Comparison of ENCODE assay signal across 7 cellular contexts in the genomic region with DNA sequence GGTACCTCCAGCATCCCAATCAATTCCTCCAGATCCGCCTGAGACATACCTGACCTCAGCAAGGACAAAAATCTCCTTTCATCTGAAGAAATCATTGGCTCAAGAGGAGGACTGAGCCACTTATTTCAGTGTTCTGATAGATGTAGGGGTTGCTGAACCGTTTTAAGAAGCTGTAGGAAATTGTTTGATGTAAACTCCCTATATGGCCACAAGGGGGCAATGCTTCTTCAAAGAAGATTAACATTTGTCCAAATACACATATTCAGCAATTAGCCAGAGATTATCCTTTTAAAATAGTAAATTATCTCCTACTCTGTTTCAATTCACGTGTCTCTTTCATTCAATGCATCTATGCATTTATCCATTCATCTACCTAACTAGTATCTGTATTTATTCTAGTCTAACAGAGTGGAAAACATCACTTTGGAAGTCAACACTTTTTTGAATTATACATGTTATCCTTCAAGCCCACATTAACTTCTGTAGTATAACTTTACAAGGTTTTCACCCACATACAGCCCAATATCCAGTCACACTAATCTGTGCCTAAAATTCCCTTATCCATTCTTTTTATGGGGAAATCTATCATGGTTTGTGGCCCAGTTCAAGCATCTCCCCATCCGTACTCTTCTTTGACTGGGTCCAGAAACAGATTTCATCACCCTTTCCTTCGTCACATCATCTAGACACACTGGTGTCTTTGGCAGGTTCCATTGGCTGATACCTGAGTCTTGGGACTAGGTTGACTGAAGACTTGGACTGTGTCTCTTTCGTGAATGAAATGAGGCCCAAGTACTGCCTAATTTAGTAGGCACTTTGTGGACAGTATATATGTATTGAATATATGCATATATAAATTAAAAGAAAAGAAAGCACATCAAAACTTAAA.
DNase-seq lines count a peak whose midpoint lies in the region; ATAC-seq and TF ChIP-seq lines count a peak whose summit lies in the region.

No MANE protein-coding gene starts in this region.

- H3K27me3 Mint-ChIP-seq in brain: no peaks in the 10 kb centered on the region

- peak; percentile 28 for DNase-seq in DMS53 treated with DMSO at 0.1 percent for 48 hours (lab: John Stamatoyannopoulos, UW; ENCODE audit: unreplicated experiment)
- DNase-seq in HAP-1 (ENCODE audit: low spot score in 2 of 2): peak; percentile 28 to 47
- DNase-seq in NCI-H460 (ENCODE audit: extremely low read depth, low read depth): peak; percentile 59
- DNase-seq in left lung: no peak
- DNase-seq in upper lobe of right lung: no peak
- no peak for DNase-seq in NK-92 (lab: John Stamatoyannopoulos, UW; ENCODE audit: unreplicated experiment)

- H3K27ac ChIP-seq in left lung (no peak overlapping the region), upper lobe of right lung (no peak overlapping the region)

- TF ChIP-seq CTCF in brain (conservative IDR thresholded peaks at IDR 0.05) (peak; percentile 60 to 82), left lung (IDR thresholded peaks at IDR 0.05) (peak; percentile 64 to 66), upper lobe of right lung (IDR thresholded peaks at IDR 0.05) (peak; percentile 78)

- H3K4me3 ChIP-seq in HAP-1 (no peak overlapping the region), left lung (no peak overlapping the region), upper lobe of right lung (no peak overlapping the region)

- H3K36me3 Mint-ChIP-seq in brain: no peaks in the 10 kb centered on the region

- in situ Hi-C loops in HAP-1 (cut with MboI; ENCODE audit: low sequenced_read_pairs): no loop called here

- H3K27me3 ChIP-seq in HAP-1 (ENCODE audit: low read depth) (no peaks in the 10 kb centered on the region), left lung (no peaks in the 10 kb centered on the region), upper lobe of right lung (no peaks in the 10 kb centered on the region)

- no peak overlapping the region for H3K27ac Mint-ChIP-seq in brain

- H3K4me1 ChIP-seq in HAP-1 (no peaks in the 10 kb centered on the region), left lung (no peaks in the 10 kb centered on the region), upper lobe of right lung (no peaks in the 10 kb centered on the region)

- H3K4me1 Mint-ChIP-seq in brain: no peaks in the 10 kb centered on the region

- H3K36me3 ChIP-seq in HAP-1 (replicated peaks): no peaks in the 10 kb centered on the region
- no peaks in the 10 kb centered on the region for H3K36me3 ChIP-seq in left lung
- H3K36me3 ChIP-seq in upper lobe of right lung: no peaks in the 10 kb centered on the region

- H3K4me3 Mint-ChIP-seq in brain: no peak overlapping the region

- intact Hi-C loops in left lung (cut with DNase I) (no loop called here), upper lobe of right lung (cut with DNase I) (no loop called here)

- ATAC-seq in left lung (peak; percentile 72), upper lobe of right lung (peak; percentile 64)

- no peaks in the 10 kb centered on the region for H3K9me3 Mint-ChIP-seq in brain

- H3K9me3 ChIP-seq in HAP-1 (no peaks in the 10 kb centered on the region), left lung (no peaks in the 10 kb centered on the region), upper lobe of right lung (no peaks in the 10 kb centered on the region)

Comparison
In these comparisons a context has a peak if more than half of its experiments do, and no peak if none do; other contexts are left out.
1. DNase-seq: peak in DMS53 treated with DMSO at 0.1 percent for 48 hours (single experiment), HAP-1 (2 of 2) and NCI-H460 (single experiment); none in left lung (0 of 2), upper lobe of right lung (single experiment) and NK-92 (single experiment).
2. Peak in every context shown above with its lines, with median percentiles within 50 percentile points of each other: CTCF ChIP-seq.